1 cellular context compared by ENCODE assay signal in the genomic region with DNA sequence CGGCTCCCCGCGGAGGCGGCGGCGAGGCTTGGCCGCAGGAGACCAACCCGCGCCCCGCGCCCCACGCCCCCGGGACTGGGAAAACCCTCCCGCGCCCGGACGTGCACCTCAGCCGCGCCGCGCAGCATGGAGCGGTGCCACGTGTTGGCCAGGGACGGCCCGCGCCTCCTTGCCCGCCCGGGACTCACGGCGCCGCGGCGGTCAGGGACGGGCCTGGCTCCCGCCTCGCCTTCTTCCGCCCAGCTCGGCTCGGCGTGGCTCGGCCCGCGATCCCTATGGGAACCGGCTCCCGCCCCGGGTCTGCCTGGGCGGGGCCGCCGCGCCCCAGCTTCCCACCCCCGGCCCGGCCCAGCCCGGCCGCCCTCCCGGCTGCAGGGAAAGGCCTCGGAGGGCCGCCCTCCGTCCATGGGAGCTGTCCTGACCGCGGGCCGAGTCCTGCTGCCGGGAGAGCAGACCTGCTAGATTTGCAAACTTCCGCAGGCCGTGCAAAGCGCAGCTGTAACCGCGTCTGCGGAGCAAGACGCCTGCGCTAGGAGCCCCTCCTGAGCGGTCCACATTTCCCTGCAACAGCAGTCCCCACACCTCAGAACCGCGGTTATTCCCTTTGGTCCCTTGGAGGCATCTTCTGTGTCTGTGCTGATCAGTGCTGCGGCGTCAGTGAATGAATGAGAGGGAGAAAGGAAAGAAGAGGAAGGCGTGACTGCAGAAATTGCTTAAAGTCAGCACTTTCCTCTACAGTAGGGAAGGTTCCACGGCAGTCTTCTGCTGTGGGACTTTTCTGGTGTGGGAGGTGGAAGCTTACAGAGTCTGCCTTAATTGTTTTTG.
A peak's percentile ranks its signal among the peaks of the same experiment; 100 is the strongest.
TF ChIP-seq lines count a peak whose summit lies in the region.

Gene CDKL1, minus strand, starts transcription at position 246 of the 825 bp plus-strand sequence. CDS start 1,013 bp downstream, outside the sequence.

TF ChIP-seq in K562, 482 proteins besides CTCF, POLR2A, EP300 and RAD21 (continued from another document and continues in another):
- TF ChIP-seq NCOR1 (IDR thresholded peaks at IDR 0.05) (no peak), CXXC5 (CRISPR knock-in tag; IDR thresholded peaks at IDR 0.05) (peak; percentile 73), ZNF12 (CRISPR knock-in tag; IDR thresholded peaks at IDR 0.05) (no peak), HDAC1 (IDR thresholded peaks at IDR 0.05) (0 out of 4 replicates have a peak, but pooled peaks of 1 of the 2 experiments have one; percentile 15), MAFG (tag; conservative IDR thresholded peaks at IDR 0.05) (peak; percentile 60), ETV6 (IDR thresholded peaks at IDR 0.05; ENCODE audit: borderline replicate concordance in 1 of 2, low read depth in 2 of 2, low read length in 1 of 2) (no peak), ETV6 (CRISPR knock-in tag; IDR thresholded peaks at IDR 0.05; ENCODE audit: borderline replicate concordance) (no peak), L3MBTL2 (IDR thresholded peaks at IDR 0.05) (peak; percentile 87), KLF10 (CRISPR knock-in tag; IDR thresholded peaks at IDR 0.05) (no peak), MCM3 (IDR thresholded peaks at IDR 0.05) (no peak), SMAD3 (CRISPR knock-in tag; conservative IDR thresholded peaks at IDR 0.05) (no peak), KDM5B (IDR thresholded peaks at IDR 0.05; ENCODE audit: insufficient replicate concordance, low read depth, low read length) (peak; percentile 66), ZBTB2 (IDR thresholded peaks at IDR 0.05) (0 out of 2 replicates have a peak, but pooled peaks have one; percentile 31), ZFX (CRISPR knock-in tag; IDR thresholded peaks at IDR 0.05) (peak; percentile 83), DEAF1 (CRISPR knock-in tag; IDR thresholded peaks at IDR 0.05) (no peak), MCM2 (IDR thresholded peaks at IDR 0.05; ENCODE audit: low read depth) (no peak), FOXM1 (IDR thresholded peaks at IDR 0.05; ENCODE audit: low read depth) (no peak), FOXM1 (CRISPR knock-in tag; IDR thresholded peaks at IDR 0.05; ENCODE audit: low read depth) (peak; percentile 58; the same call in 1 of the 2 replicates), CTBP1 (IDR thresholded peaks at IDR 0.05; ENCODE audit: borderline replicate concordance) (peak; percentile 64; the same call in 1 of the 2 replicates), SMARCE1 (IDR thresholded peaks at IDR 0.05) (no peak), SAFB (IDR thresholded peaks at IDR 0.05; ENCODE audit: borderline replicate concordance, low read depth, low read length) (peak; percentile 54; the same call in 1 of the 2 replicates), CREB1 (IDR thresholded peaks at IDR 0.05) (no peak), CREB1 (CRISPR knock-in tag; IDR thresholded peaks at IDR 0.05) (0 out of 2 replicates have a peak, but pooled peaks have one; percentile 23), YY1 (IDR thresholded peaks at IDR 0.05; ENCODE audit: borderline replicate concordance in 1 of 3, control insufficient read depth in 1 of 3, extremely low read depth in 1 of 3, insufficient read depth in 3 of 3, insufficient read length in 1 of 3, insufficient replicate concordance in 2 of 3, low read depth in 1 of 3, low read length in 2 of 3) (peak in 1 of 3 experiments; percentile 53), ZBTB12 (CRISPR knock-in tag; IDR thresholded peaks at IDR 0.05) (no peak)
- TF ChIP-seq, protein P1, sequence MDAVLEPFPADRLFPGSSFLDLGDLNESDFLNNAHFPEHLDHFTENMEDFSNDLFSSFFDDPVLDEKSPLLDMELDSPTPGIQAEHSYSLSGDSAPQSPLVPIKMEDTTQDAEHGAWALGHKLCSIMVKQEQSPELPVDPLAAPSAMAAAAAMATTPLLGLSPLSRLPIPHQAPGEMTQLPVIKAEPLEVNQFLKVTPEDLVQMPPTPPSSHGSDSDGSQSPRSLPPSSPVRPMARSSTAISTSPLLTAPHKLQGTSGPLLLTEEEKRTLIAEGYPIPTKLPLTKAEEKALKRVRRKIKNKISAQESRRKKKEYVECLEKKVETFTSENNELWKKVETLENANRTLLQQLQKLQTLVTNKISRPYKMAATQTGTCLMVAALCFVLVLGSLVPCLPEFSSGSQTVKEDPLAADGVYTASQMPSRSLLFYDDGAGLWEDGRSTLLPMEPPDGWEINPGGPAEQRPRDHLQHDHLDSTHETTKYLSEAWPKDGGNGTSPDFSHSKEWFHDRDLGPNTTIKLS (IDR thresholded peaks at IDR 0.05; ENCODE audit: borderline replicate concordance, low read depth) = peak; percentile 70; the same call in 1 of the 2 replicates
- TF ChIP-seq, protein P2, sequence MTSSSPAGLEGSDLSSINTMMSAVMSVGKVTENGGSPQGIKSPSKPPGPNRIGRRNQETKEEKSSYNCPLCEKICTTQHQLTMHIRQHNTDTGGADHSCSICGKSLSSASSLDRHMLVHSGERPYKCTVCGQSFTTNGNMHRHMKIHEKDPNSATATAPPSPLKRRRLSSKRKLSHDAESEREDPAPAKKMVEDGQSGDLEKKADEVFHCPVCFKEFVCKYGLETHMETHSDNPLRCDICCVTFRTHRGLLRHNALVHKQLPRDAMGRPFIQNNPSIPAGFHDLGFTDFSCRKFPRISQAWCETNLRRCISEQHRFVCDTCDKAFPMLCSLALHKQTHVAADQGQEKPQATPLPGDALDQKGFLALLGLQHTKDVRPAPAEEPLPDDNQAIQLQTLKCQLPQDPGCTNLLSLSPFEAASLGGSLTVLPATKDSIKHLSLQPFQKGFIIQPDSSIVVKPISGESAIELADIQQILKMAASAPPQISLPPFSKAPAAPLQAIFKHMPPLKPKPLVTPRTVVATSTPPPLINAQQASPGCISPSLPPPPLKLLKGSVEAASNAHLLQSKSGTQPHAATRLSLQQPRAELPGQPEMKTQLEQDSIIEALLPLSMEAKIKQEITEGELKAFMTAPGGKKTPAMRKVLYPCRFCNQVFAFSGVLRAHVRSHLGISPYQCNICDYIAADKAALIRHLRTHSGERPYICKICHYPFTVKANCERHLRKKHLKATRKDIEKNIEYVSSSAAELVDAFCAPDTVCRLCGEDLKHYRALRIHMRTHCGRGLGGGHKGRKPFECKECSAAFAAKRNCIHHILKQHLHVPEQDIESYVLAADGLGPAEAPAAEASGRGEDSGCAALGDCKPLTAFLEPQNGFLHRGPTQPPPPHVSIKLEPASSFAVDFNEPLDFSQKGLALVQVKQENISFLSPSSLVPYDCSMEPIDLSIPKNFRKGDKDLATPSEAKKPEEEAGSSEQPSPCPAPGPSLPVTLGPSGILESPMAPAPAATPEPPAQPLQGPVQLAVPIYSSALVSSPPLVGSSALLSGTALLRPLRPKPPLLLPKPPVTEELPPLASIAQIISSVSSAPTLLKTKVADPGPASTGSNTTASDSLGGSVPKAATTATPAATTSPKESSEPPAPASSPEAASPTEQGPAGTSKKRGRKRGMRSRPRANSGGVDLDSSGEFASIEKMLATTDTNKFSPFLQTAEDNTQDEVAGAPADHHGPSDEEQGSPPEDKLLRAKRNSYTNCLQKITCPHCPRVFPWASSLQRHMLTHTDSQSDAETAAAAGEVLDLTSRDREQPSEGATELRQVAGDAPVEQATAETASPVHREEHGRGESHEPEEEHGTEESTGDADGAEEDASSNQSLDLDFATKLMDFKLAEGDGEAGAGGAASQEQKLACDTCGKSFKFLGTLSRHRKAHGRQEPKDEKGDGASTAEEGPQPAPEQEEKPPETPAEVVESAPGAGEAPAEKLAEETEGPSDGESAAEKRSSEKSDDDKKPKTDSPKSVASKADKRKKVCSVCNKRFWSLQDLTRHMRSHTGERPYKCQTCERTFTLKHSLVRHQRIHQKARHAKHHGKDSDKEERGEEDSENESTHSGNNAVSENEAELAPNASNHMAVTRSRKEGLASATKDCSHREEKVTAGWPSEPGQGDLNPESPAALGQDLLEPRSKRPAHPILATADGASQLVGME (CRISPR knock-in tag; IDR thresholded peaks at IDR 0.05) = 0 out of 2 replicates have a peak, but pooled peaks have one; percentile 11
- TF ChIP-seq, protein P3, sequence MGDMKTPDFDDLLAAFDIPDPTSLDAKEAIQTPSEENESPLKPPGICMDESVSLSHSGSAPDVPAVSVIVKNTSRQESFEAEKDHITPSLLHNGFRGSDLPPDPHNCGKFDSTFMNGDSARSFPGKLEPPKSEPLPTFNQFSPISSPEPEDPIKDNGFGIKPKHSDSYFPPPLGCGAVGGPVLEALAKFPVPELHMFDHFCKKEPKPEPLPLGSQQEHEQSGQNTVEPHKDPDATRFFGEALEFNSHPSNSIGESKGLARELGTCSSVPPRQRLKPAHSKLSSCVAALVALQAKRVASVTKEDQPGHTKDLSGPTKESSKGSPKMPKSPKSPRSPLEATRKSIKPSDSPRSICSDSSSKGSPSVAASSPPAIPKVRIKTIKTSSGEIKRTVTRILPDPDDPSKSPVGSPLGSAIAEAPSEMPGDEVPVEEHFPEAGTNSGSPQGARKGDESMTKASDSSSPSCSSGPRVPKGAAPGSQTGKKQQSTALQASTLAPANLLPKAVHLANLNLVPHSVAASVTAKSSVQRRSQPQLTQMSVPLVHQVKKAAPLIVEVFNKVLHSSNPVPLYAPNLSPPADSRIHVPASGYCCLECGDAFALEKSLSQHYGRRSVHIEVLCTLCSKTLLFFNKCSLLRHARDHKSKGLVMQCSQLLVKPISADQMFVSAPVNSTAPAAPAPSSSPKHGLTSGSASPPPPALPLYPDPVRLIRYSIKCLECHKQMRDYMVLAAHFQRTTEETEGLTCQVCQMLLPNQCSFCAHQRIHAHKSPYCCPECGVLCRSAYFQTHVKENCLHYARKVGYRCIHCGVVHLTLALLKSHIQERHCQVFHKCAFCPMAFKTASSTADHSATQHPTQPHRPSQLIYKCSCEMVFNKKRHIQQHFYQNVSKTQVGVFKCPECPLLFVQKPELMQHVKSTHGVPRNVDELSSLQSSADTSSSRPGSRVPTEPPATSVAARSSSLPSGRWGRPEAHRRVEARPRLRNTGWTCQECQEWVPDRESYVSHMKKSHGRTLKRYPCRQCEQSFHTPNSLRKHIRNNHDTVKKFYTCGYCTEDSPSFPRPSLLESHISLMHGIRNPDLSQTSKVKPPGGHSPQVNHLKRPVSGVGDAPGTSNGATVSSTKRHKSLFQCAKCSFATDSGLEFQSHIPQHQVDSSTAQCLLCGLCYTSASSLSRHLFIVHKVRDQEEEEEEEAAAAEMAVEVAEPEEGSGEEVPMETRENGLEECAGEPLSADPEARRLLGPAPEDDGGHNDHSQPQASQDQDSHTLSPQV (IDR thresholded peaks at IDR 0.05) = peak; percentile 45; the same call in 1 of the 2 replicates
- TF ChIP-seq, protein P4, sequence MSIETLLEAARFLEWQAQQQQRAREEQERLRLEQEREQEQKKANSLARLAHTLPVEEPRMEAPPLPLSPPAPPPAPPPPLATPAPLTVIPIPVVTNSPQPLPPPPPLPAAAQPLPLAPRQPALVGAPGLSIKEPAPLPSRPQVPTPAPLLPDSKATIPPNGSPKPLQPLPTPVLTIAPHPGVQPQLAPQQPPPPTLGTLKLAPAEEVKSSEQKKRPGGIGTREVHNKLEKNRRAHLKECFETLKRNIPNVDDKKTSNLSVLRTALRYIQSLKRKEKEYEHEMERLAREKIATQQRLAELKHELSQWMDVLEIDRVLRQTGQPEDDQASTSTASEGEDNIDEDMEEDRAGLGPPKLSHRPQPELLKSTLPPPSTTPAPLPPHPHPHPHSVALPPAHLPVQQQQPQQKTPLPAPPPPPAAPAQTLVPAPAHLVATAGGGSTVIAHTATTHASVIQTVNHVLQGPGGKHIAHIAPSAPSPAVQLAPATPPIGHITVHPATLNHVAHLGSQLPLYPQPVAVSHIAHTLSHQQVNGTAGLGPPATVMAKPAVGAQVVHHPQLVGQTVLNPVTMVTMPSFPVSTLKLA (conservative IDR thresholded peaks at IDR 0.05) = 0 out of 4 replicates have a peak, but pooled peaks of 1 of the 2 experiments have one; percentile 56
